Comparison of ENCODE assay signal across 8 cellular contexts in the genomic region with DNA sequence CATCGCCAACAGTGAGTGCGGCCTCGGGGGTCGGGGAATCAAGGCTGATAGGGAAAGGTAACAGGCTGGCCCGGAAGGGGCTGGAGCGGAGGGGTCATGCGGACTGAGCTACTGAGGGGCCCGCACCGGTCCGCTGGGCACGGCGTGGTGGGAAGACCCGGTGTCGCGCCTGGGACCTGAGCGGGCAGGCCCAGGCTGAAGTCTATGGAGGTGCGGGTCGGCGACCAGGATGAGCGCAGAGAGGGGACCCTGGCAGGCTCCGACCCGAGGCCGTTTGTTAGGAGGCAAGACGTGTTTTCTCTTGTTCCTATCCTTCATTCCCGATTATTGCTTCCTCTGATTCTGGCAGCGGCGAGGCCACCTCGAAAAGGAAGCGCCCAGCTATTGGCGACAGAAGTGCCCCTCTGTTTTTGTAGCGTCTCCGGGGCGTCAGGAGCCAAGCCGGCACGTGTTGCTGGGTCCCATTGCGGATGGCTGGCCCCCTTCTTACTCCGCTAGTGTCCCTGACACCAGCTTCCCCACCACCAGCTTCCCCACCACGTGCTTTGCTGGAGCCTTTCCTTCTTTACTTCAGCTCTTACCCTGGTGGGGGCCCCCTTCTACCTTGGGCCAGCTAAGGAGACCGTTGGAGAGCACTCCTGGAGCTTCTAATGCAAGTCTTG. TPM values are rescaled to one million over a fixed set of nuclear protein-coding genes. Genes with fewer than 3 reads are reported as not detected.
DNase-seq lines count a peak whose midpoint lies in the region; ATAC-seq and TF ChIP-seq lines count a peak whose summit lies in the region.

No MANE protein-coding gene starts in this region.

- H3F3A ChIP-seq in SU-DHL-6 (ENCODE audit: insufficient read depth): peaks cover 21% of the 10 kb centered on the region

- TF ChIP-seq CTCF in SU-DHL-6 (IDR thresholded peaks at IDR 0.05; ENCODE audit: insufficient read depth, low read length, poor library complexity, severe bottlenecking) (no peak), transverse colon (IDR thresholded peaks at IDR 0.05) (no peak)

- H3K9me3 ChIP-seq in SU-DHL-6 (ENCODE audit: insufficient read depth, low read length) (no peaks in the 10 kb centered on the region), mononuclear cell (ENCODE audit: low read depth, low read length) (no peaks in the 10 kb centered on the region), transverse colon (no peaks in the 10 kb centered on the region)

- H3K79me2 ChIP-seq in SU-DHL-6 (ENCODE audit: insufficient read depth, low read length): peaks cover 40% of the 10 kb centered on the region

- in situ Hi-C loops in transverse colon (cut with MboI; ENCODE audit: low pct_ligation_motif_present in 1 of 4, low pct_unique_long_range_greater_than_20kb in 1 of 4, low sequenced_read_pairs in 3 of 4): no loop called here

- whole genome bisulfite sequencing in transverse colon (ENCODE audit: low coverage in 1 of 2), 2 donors: 0 to 1% methylated on average over 1 to 39 of the region's 39 CpGs

- H3K9me2 ChIP-seq in SU-DHL-6 (replicated peaks; ENCODE audit: insufficient read depth, low read length): no peaks in the 10 kb centered on the region

- peak overlapping the region; percentile 84 for H3K4me2 ChIP-seq in SU-DHL-6 (ENCODE audit: low read depth, low read length, poor library complexity, severe bottlenecking)

- TF ChIP-seq POLR2A in transverse colon (IDR thresholded peaks at IDR 0.05): no peak

- H3K4me1 ChIP-seq in mononuclear cell (ENCODE audit: insufficient read depth, low read length) (peaks cover 38% of the 10 kb centered on the region), transverse colon (peaks cover 7 to 32% (median 24%) of the 10 kb centered on the region in 4 donors)

- peak; percentile 60 for DNase-seq in DMS53 (lab: John Stamatoyannopoulos, UW)
- DNase-seq in DMS53 treated with DMSO at 0.1 percent for 48 hours (lab: John Stamatoyannopoulos, UW; ENCODE audit: unreplicated experiment): no peak
- DNase-seq in dermis blood vessel endothelial cell: peak; percentile 53
- no peak for DNase-seq in transverse colon
- DNase-seq in inferior parietal cortex (ENCODE audit: extremely low spot score): no peak

- H3K36me3 ChIP-seq in SU-DHL-6 (ENCODE audit: low read length): peaks cover 22% of the 10 kb centered on the region
- H3K36me3 ChIP-seq in transverse colon: peaks cover 0 to 28% (median 11%) of the 10 kb centered on the region in 4 donors

- peaks cover 9% of the 10 kb centered on the region; the same call in 1 of the 2 replicates for H4K20me1 ChIP-seq in SU-DHL-6 (ENCODE audit: low read depth, low read length)

- H3K4me3 ChIP-seq in SU-DHL-6 (ENCODE audit: insufficient read depth, low read length, poor library complexity, severe bottlenecking) (peak overlapping the region; percentile 86), mononuclear cell (ENCODE audit: low read length) (peak overlapping the region; percentile 75), transverse colon (peak overlapping the region; percentile 73 to 96 (median 79))

- no peak for TF ChIP-seq EP300 in transverse colon (IDR thresholded peaks at IDR 0.05; ENCODE audit: low read depth)

- intact Hi-C loops in transverse colon (cut with DNase I; ENCODE audit: low total_unique reads): no loop called here

- no peaks in the 10 kb centered on the region for H3K27me3 ChIP-seq in SU-DHL-6 (ENCODE audit: low read length)
- H3K27me3 ChIP-seq in mononuclear cell (ENCODE audit: insufficient read depth, low read length): no peaks in the 10 kb centered on the region
- H3K27me3 ChIP-seq in transverse colon: no peaks in the 10 kb centered on the region

- H3K27ac ChIP-seq in SU-DHL-6 (ENCODE audit: low read depth, low read length) (peak overlapping the region; percentile 72), transverse colon (peak overlapping the region; percentile 86 to 96 (median 91))

- H2AFZ ChIP-seq in SU-DHL-6 (ENCODE audit: low read depth, low read length, severe bottlenecking): no peak overlapping the region

- ATAC-seq in HG02973 (IDR thresholded peaks at IDR 0.05; ENCODE audit: unreplicated experiment): peak; percentile 12

- H3K9ac ChIP-seq in SU-DHL-6 (ENCODE audit: low read length): peak overlapping the region; percentile 100

RNA-seq across cellular contexts. Expression of gene PA2G4, which starts 0.6 kb away (rescaled TPM):
- total RNA-seq in dermis blood vessel endothelial cell (106 and 276 TPM in 2 replicates), mononuclear cell (103 TPM), transverse colon (10 to 100 TPM; 22.1 to 63.0 (median 44.8) TPM)

RNA-seq across cellular contexts. Expression of gene RPL41, which starts 11.5 kb away (rescaled TPM):
- total RNA-seq in dermis blood vessel endothelial cell: 2,567 and 3,056 TPM in 2 replicates
- 5,493 TPM for total RNA-seq in mononuclear cell
- total RNA-seq in transverse colon: 1,000 to 10,000 TPM in 2 of 4 donors, 100 to 1,000 TPM in 2; 841 to 2,950 (median 1,684) TPM

RNA-seq across cellular contexts. Expression of gene ZC3H10, which starts 13.1 kb away (rescaled TPM):
- total RNA-seq in dermis blood vessel endothelial cell (4.7 and 5.6 TPM in 2 replicates), mononuclear cell (8.6 TPM), transverse colon (10 to 100 TPM in 1 of 4 donors, 1 to 10 TPM in 3; 3.7 to 10.1 (median 4.5) TPM)

RNA-seq across cellular contexts. Expression of gene ESYT1, which starts 23.1 kb away (rescaled TPM):
- total RNA-seq in dermis blood vessel endothelial cell (400 and 456 TPM in 2 replicates), mononuclear cell (62.1 TPM), transverse colon (100 to 1,000 TPM in 2 of 4 donors, 10 to 100 TPM in 2; 94.2 to 133 (median 97.9) TPM)

RNA-seq across cellular contexts. Expression of gene ERBB3, which starts 25.0 kb away (rescaled TPM):
- total RNA-seq in dermis blood vessel endothelial cell: 0.34 and 0.88 TPM in 2 replicates
- 1.4 TPM for total RNA-seq in mononuclear cell
- total RNA-seq in transverse colon: 100 to 1,000 TPM; 270 to 634 (median 340) TPM

Comparison
In these comparisons a context has a peak if more than half of its experiments do, and no peak if none do; other contexts are left out.
1. DNase-seq: peak in DMS53 (single experiment) and dermis blood vessel endothelial cell (single experiment); none in DMS53 treated with DMSO at 0.1 percent for 48 hours (single experiment), transverse colon (single experiment) and inferior parietal cortex (single experiment).
2. Peak in every context shown above with its lines, with median percentiles within 50 percentile points of each other: H3K4me3 ChIP-seq.